8 cellular contexts compared by ENCODE assay signal in the genomic region with DNA sequence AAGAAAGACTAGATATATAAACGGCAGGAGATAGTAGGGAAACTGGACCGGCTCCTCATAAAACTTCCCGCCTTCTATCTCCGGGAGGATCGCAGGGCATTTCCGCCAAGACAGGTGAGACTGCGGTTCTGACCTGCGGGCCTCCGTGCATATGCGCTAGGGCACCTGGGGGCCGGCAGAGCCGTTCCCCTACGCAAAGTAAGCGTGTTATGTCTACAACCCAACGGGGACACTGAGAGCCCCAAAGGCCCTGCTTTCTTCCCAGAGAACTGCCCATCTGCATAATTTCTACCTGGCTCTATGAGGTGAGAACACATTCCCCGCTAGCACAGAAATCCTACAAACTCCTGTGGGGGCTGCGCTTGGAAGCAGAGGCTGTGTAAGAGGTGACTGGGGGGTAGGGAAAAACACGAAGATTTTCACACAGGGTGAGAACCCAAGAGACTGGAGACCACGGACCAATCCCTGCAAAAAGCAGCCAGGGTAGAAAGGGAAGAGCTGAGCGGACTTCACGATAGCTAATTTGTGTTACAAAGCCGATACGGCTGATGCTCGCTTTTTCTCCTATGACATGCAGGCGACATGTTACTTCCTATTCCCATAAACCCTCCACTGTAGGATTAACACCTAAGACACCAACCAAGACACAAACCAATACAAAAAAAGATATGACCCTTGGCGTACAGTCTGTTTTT. TPM values are rescaled to one million over a fixed set of nuclear protein-coding genes. Genes with fewer than 3 reads are reported as not detected.
DNase-seq lines count a peak whose midpoint lies in the region; ATAC-seq and TF ChIP-seq lines count a peak whose summit lies in the region.
"Not testable (repeated sequence)": the region's sequence is repeated elsewhere in the genome, so short reads cannot be mapped to it uniquely, and the experiment has no call there.

No MANE protein-coding gene starts in this region.

- not testable (repeated sequence) for H3K36me3 Mint-ChIP-seq in activated naive CD4-positive, alpha-beta T cell treated with anti-CD3 and anti-CD28 coated beads, Interleukin-2, amount 10 ng/mL, durations not matched to agents 7 days and 5 days; progenitor cell of endocrine pancreas (ENCODE audit: insufficient read depth)

- ATAC-seq in GM18499 (IDR thresholded peaks at IDR 0.05; ENCODE audit: insufficient read depth, unreplicated experiment) (peak; percentile 85), HG02852 (IDR thresholded peaks at IDR 0.05; ENCODE audit: unreplicated experiment) (peak; percentile 81), Right ventricle myocardium inferior (peak; percentile 97)

- not testable (repeated sequence) for H3K4me1 ChIP-seq in SJSA1 (replicated peaks); vagina

- not testable (repeated sequence) for H3K9me3 Mint-ChIP-seq in activated naive CD4-positive, alpha-beta T cell treated with anti-CD3 and anti-CD28 coated beads, Interleukin-2, amount 10 ng/mL, durations not matched to agents 7 days and 5 days; progenitor cell of endocrine pancreas (ENCODE audit: low read depth)

- H3K4me1 Mint-ChIP-seq in activated naive CD4-positive, alpha-beta T cell treated with anti-CD3 and anti-CD28 coated beads, Interleukin-2, amount 10 ng/mL, durations not matched to agents 7 days and 5 days; progenitor cell of endocrine pancreas (ENCODE audit: low read depth): not testable (repeated sequence)

- H3K9me3 ChIP-seq in SJSA1 (replicated peaks); vagina: not testable (repeated sequence)

- not testable (repeated sequence) for TF ChIP-seq CTCF in progenitor cell of endocrine pancreas (IDR thresholded peaks at IDR 0.05; ENCODE audit: unreplicated experiment); vagina (IDR thresholded peaks at IDR 0.05)

- peaks cover 19% of the 10 kb centered on the region for H3K27me3 Mint-ChIP-seq in activated naive CD4-positive, alpha-beta T cell treated with anti-CD3 and anti-CD28 coated beads, Interleukin-2, amount 10 ng/mL, durations not matched to agents 7 days and 5 days
- H3K27me3 Mint-ChIP-seq in progenitor cell of endocrine pancreas: not testable (repeated sequence)

- H3K27ac Mint-ChIP-seq in activated naive CD4-positive, alpha-beta T cell treated with anti-CD3 and anti-CD28 coated beads, Interleukin-2, amount 10 ng/mL, durations not matched to agents 7 days and 5 days; progenitor cell of endocrine pancreas: not testable (repeated sequence)

- H3K36me3 ChIP-seq in SJSA1, vagina: not testable (repeated sequence)

- H3K27me3 ChIP-seq in SJSA1 (replicated peaks); vagina: not testable (repeated sequence)

- intact Hi-C loops in Right ventricle myocardium inferior (cut with DNase I); vagina (cut with DNase I): not testable (repeated sequence)

- not testable (repeated sequence) for TF ChIP-seq POLR2A in vagina (IDR thresholded peaks at IDR 0.05)

- peak; percentile 46 for DNase-seq in NCI-H128 (lab: John Stamatoyannopoulos, UW; ENCODE audit: unreplicated experiment)
- DNase-seq in SJSA1 (ENCODE audit: low read depth in 1 of 2, low spot score in 2 of 2): peak; percentile 90 to 98
- DNase-seq in activated naive CD4-positive, alpha-beta T cell treated with anti-CD3 and anti-CD28 coated beads, Interleukin-2, amount 10 ng/mL, durations not matched to agents 7 days and 5 days: peak; percentile 73
- not testable (repeated sequence) for DNase-seq in Right ventricle myocardium inferior (ENCODE audit: missing footprints); vagina (ENCODE audit: extremely low spot score in 2 of 2)
- DNase-seq in progenitor cell of endocrine pancreas (ENCODE audit: low spot score, unreplicated experiment): peak; percentile 38

- H3K27ac ChIP-seq in SJSA1: not testable (repeated sequence)
- H3K27ac ChIP-seq in vagina: peak overlapping the region; percentile 53

- CTCF ChIA-PET in activated naive CD4-positive, alpha-beta T cell treated with anti-CD3 and anti-CD28 coated beads, Interleukin-2, amount 10 ng/mL, durations not matched to agents 7 days and 5 days (lab: Charles Lee): not testable (repeated sequence)

- H3K4me3 ChIP-seq in SJSA1: not testable (repeated sequence)
- H3K4me3 ChIP-seq in vagina: peak overlapping the region in 1 of 2 donors; percentile 30

- H3K4me3 Mint-ChIP-seq in activated naive CD4-positive, alpha-beta T cell treated with anti-CD3 and anti-CD28 coated beads, Interleukin-2, amount 10 ng/mL, durations not matched to agents 7 days and 5 days; progenitor cell of endocrine pancreas (ENCODE audit: low read depth): not testable (repeated sequence)

RNA-seq across cellular contexts. Expression of a gene that starts 0.5 kb away (rescaled TPM):
- total RNA-seq in SJSA1 (2014; rRNA removed; shearing (Covaris generic)): under 0.01 and 294 TPM in 2 replicates
- total RNA-seq in Right ventricle myocardium inferior: 4,572 TPM
- total RNA-seq in progenitor cell of endocrine pancreas: 3,923 and 3,957 TPM in 2 replicates
- 19,908 TPM for total RNA-seq in vagina

Comparison
In these comparisons a context has a peak if more than half of its experiments do, and no peak if none do; other contexts are left out.
1. RNA of a gene that starts 0.5 kb away (total RNA-seq): 19,908 TPM in vagina (single experiment), 4,572 TPM in Right ventricle myocardium inferior (single experiment) and 3,923 to 3,957 TPM in progenitor cell of endocrine pancreas; under 0.01 to 294 TPM in SJSA1; every median in the first group is over 10 times any median in the second.
2. Peak in every context shown above with its lines, with median percentiles within 50 percentile points of each other: ATAC-seq.